Comparison of ENCODE assay signal across 7 cellular contexts in the genomic region with DNA sequence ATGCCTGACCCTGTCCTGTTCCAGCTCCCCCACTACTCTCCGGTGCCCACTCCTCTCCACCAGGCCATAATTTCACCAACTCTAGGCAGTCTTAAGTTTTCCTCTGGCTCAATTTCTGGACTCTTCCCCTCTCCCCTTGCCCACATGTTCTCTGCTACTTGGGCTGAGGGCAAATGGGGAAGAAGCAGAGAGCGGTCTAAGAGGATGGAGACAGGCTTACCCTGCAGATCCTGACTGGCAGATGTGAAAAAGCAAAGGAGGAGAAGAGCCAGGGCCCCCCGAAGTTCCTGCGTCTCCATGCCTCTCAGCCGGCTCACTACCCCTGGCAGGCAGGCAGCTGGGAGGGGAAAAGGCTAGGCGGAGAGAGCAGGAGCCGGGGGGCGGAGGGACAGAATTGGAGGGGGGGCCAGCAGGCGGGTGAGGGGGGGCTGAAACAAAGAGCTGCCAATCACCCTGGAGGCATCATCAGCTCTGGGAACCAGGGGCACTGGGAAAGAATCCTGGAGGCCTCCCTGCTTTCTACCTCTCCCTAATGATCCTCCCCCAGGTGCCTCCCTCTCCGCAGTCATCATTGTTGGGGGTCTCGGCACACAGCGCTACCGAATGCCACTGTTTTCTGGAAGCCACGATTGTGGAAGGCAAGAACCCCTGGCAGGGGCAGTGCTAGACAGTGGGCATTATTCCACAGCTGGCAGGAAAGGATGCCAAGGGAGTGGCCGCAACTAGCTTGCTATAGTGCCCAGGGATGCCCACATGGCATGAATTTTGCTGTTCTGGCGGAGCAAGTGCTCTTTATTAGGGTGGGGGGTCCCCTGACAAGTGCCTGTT. TPM values are rescaled to one million over a fixed set of nuclear protein-coding genes. Genes with fewer than 3 reads are reported as not detected.
DNase-seq lines count a peak whose midpoint lies in the region; ATAC-seq, FAIRE-seq and TF ChIP-seq lines count a peak whose summit lies in the region.

Gene THBS3 (minus strand): TSS at position 320 of the 828 bp plus-strand sequence. CDS start 21 bp downstream, at position 299.

- H3K9me3 ChIP-seq in GM12878 (replicated peaks; ENCODE audit: control insufficient read depth, insufficient read depth, low read length) (no peaks in the 10 kb centered on the region), iPS-18a (ENCODE audit: control insufficient read depth, low read depth, low read length) (no peaks in the 10 kb centered on the region), sigmoid colon (no peaks in the 10 kb centered on the region)

- RAD21 ChIA-PET in GM12878 (lab: Charles Lee; ENCODE audit: unreplicated experiment): interaction anchor here (0.6 to 4.0 kb wide), 10 partner anchors 14 to 297 kb away, joined by 3 to 85 read pairs (median 6); partner anchors contain the start of gene HCN3

- no peak for DNase-seq in GM06990 (ENCODE audit: extremely low read depth, insufficient read length)
- DNase-seq in NCI-H226: peak; percentile 76
- no peak for DNase-seq in GM12878 (ENCODE audit: low read depth, low spot score)
- peak; percentile 79 for DNase-seq in sigmoid colon

- peak within 1 kb of the TSS; percentile 90 for H3K9ac ChIP-seq in GM12878 (ENCODE audit: control insufficient read depth, insufficient read depth, low read length)
- H3K9ac ChIP-seq in iPS-18a (ENCODE audit: low read length): peak within 1 kb of the TSS; percentile 97

- ATAC-seq in GM12878 (no peak), GM21576 (IDR thresholded peaks at IDR 0.05; ENCODE audit: unreplicated experiment) (no peak), HG02852 (IDR thresholded peaks at IDR 0.05; ENCODE audit: unreplicated experiment) (no peak)

- no peak for TF ChIP-seq RAD21 in GM12878 (IDR thresholded peaks at IDR 0.05; ENCODE audit: insufficient read depth, low read depth, low read length)

- in situ Hi-C loops in GM12878 (cut with MboI): no loop called here

- TF ChIP-seq CTCF in GM06990 (IDR thresholded peaks at IDR 0.05; ENCODE audit: insufficient read depth, low read length, poor library complexity, severe bottlenecking) (no peak), GM12878 (IDR thresholded peaks at IDR 0.05 in 2 of 3, conservative IDR thresholded peaks at IDR 0.05 in 1 of 3; ENCODE audit: control insufficient read depth in 2 of 3, extremely low read depth in 1 of 3, insufficient read depth in 1 of 3, low read depth in 3 of 3, low read length in 3 of 3) (no peak), sigmoid colon (IDR thresholded peaks at IDR 0.05) (no peak)

- TF ChIP-seq EP300 in GM12878 (IDR thresholded peaks at IDR 0.05; ENCODE audit: borderline replicate concordance in 1 of 2, control insufficient read depth in 1 of 2, low read depth in 2 of 2, low read length in 2 of 2) (no peak), sigmoid colon (IDR thresholded peaks at IDR 0.05) (no peak)

- POLR2A ChIA-PET in GM12878 (lab: Charles Lee): interaction anchor here (0.6 to 5.1 kb wide), 8 partner anchors 14 to 898 kb away, joined by 4 to 84 read pairs (median 5); partner anchors contain the start of gene FDPS

- WGBS in GM12878 (ENCODE audit: insufficient coverage, insufficient replicate concordance, low lambda C conversion rate, missing lambda C conversion rate): 65% methylated on average over 12 of the region's 16 CpGs
- 44% methylated on average over 16 of the region's 16 CpGs for WGBS in sigmoid colon, 2 donors

- peaks cover 10% of the 10 kb centered on the region for H3K79me2 ChIP-seq in GM12878 (ENCODE audit: control insufficient read depth, insufficient read depth, low read length)

- SMC1A ChIA-PET in GM12878 (lab: Charles Lee; ENCODE audit: uncharacterized antibody, unreplicated experiment): interaction anchor here (0.7 to 4.0 kb wide), 11 partner anchors 11 to 109 kb away, joined by 3 to 89 read pairs (median 4); partner anchors contain the start of gene KRTCAP2

- TSS peak; percentile 82 for BruUV-seq in GM12878 (replicated peaks; lab: Mats Ljungman, UMichigan)

- H3K36me3 ChIP-seq in GM06990 (ENCODE audit: control insufficient read depth, insufficient read depth, low read length) (peaks cover 2% of the 10 kb centered on the region; the same call in 1 of the 2 replicates), GM12878 (ENCODE audit: control insufficient read depth in 2 of 2, insufficient read depth in 2 of 2, low read length in 1 of 2) (no peaks in the 10 kb centered on the region; a peak in 2 of 4 replicates), iPS-18a (ENCODE audit: control insufficient read depth, low read depth, low read length) (peaks cover 7% of the 10 kb centered on the region), sigmoid colon (peaks cover 0 to 12% (median 0%) of the 10 kb centered on the region in 4 donors)

- H3K27me3 ChIP-seq in GM06990 (replicated peaks; ENCODE audit: control insufficient read depth, insufficient read depth, low read length) (no peaks in the 10 kb centered on the region), GM12878 (replicated peaks in 1 of 2; ENCODE audit: control insufficient read depth in 2 of 2, insufficient read depth in 2 of 2, low read length in 1 of 2) (no peaks in the 10 kb centered on the region), iPS-18a (ENCODE audit: control insufficient read depth, insufficient read depth, low read length) (peaks cover 4% of the 10 kb centered on the region), sigmoid colon (no peaks in the 10 kb centered on the region)

- peaks cover 19% of the 10 kb centered on the region for H3K4me1 ChIP-seq in GM12878 (ENCODE audit: control insufficient read depth, insufficient read depth, low read length)
- H3K4me1 ChIP-seq in iPS-18a (ENCODE audit: control insufficient read depth, low read depth, low read length): peaks cover 13% of the 10 kb centered on the region
- peaks cover 0 to 36% (median 30%) of the 10 kb centered on the region in 4 donors for H3K4me1 ChIP-seq in sigmoid colon

- FAIRE-seq in GM12878 (lab: Jason Lieb, UNC): no peak

- H3K4me2 ChIP-seq in GM12878 (ENCODE audit: control insufficient read depth, insufficient read depth): peak within 1 kb of the TSS; percentile 96

- H2AFZ ChIP-seq in GM12878 (ENCODE audit: control insufficient read depth, low read depth, low read length): peak within 1 kb of the TSS; percentile 92

- peak within 1 kb of the TSS; percentile 81 for H3K27ac ChIP-seq in GM12878 (ENCODE audit: control insufficient read depth, insufficient read depth)
- H3K27ac ChIP-seq in iPS-18a (ENCODE audit: low read length): peak within 1 kb of the TSS; percentile 72
- H3K27ac ChIP-seq in sigmoid colon: peak within 1 kb of the TSS; percentile 93 to 100 (median 98)

- H3K4me3 ChIP-seq in GM06990 (replicated peaks; ENCODE audit: low read depth, low read length) (peak within 1 kb of the TSS; percentile 95), GM12878 (peak within 1 kb of the TSS; percentile 98), iPS-18a (ENCODE audit: low read length) (peak within 1 kb of the TSS; percentile 98), sigmoid colon (peak within 1 kb of the TSS; percentile 49 to 86 (median 75))

- intact Hi-C loops in GM12878 (cut with micrococcal nuclease; ENCODE audit: unreplicated experiment) (loop anchor here (1.0 to 5.0 kb wide), 4 partner anchors 19 to 385 kb away; a partner anchor contains a TSS), sigmoid colon (cut with DNase I) (loop anchor here (1.0 to 5.0 kb wide), 4 partner anchors 13 to 117 kb away; a partner anchor contains a TSS)

- TF ChIP-seq POLR2A in GM12878 (IDR thresholded peaks at IDR 0.05; ENCODE audit: low read depth, low read length) (no peak), sigmoid colon (IDR thresholded peaks at IDR 0.05) (no peak)

- CTCF ChIA-PET in GM12878 (lab: Yijun Ruan, JAX): interaction anchor here (0.8 to 5.7 kb wide), 17 partner anchors 12 to 115 kb away, joined by 3 to 154 read pairs (median 7); partner anchors contain the start of genes KRTCAP2 and SCAMP3

- H4K20me1 ChIP-seq in GM12878 (ENCODE audit: control insufficient read depth, insufficient read depth): no peaks in the 10 kb centered on the region

TF ChIP-seq in GM12878, 131 proteins besides CTCF, POLR2A, EP300 and RAD21 (continues in another document):
- no peak for TF ChIP-seq JUND (IDR thresholded peaks at IDR 0.05; ENCODE audit: low read depth, low read length)
- no peak for TF ChIP-seq ELK1 (IDR thresholded peaks at IDR 0.05; ENCODE audit: low read depth, low read length)
- TF ChIP-seq TBL1XR1 (IDR thresholded peaks at IDR 0.05; ENCODE audit: low read depth, low read length): no peak
- no peak; the same call in 1 of the 2 replicates for TF ChIP-seq PML (IDR thresholded peaks at IDR 0.05; ENCODE audit: low read length)
- TF ChIP-seq NR2C2 (IDR thresholded peaks at IDR 0.05; ENCODE audit: borderline replicate concordance, control insufficient read depth, insufficient read length, low read depth): no peak

RNA-seq across cellular contexts. Expression of gene THBS3, which starts in this region (rescaled TPM):
- 7.2 and 7.8 TPM in 2 replicates for total RNA-seq in GM12878 (2013; cell fraction: nucleolus; rRNA removed)
- total RNA-seq in GM12878 (2014; rRNA removed) (2.8 and 3.2 TPM in 2 replicates), GM12878 (2014; rRNA removed; fragmentation: Illumina TruSeq; extraction: Trizol) (1.3 and 1.9 TPM in 2 replicates), GM12878 (2021) (3.2 and 3.8 TPM in 2 replicates), sigmoid colon (10 to 100 TPM in 3 of 4 donors, 1 to 10 TPM in 1; 9.6 to 43.5 (median 18.5) TPM)
- 5.4 TPM for polyA plus RNA-seq in GM12878 (2011; ENCODE audit: low read depth)
- polyA plus RNA-seq in GM12878 (2011; rRNA removed) (1.8 and 2.3 TPM in 2 replicates), GM12878 (2014; fragmentation: Illumina TruSeq; extraction: Trizol) (1.8 and 2.0 TPM in 2 replicates), GM12878 (2014; fragmentation: Nextera tagmentation; extraction: Ambion mirVana) (1 to 10 TPM in 1 of 2 experiments, under 1 TPM in 1; 0.66 to 1.2 TPM), GM12878 (2014; rRNA removed) (3.1 and 3.6 TPM in 2 replicates), GM12878 (2016; fragmentation: Nextera tagmentation; extraction: Ambion mirVana) (1 to 10 TPM in 1 of 2 experiments, under 1 TPM in 1; 0.88 to 2.0 TPM), sigmoid colon (10 to 100 TPM in 1 of 3 donors, 1 to 10 TPM in 2; 3.5 to 13.4 (median 6.0) TPM)
- 2.0 and 2.7 TPM in 2 replicates for polyA plus RNA-seq in GM12878 (2011; cell fraction: cytosol; rRNA removed)
- polyA plus RNA-seq in GM12878 (2011; cell fraction: nucleus; rRNA removed): 19.0 and 24.1 TPM in 2 replicates
- 8.6 and 10.7 TPM in 2 replicates for polyA plus RNA-seq in GM12878 (2012)
- 2.8 and 2.9 TPM in 2 replicates for polyA minus RNA-seq in GM12878 (2011; rRNA and poly(A)+ RNA removed)
- 1.1 and 2.3 TPM in 2 replicates for polyA minus RNA-seq in GM12878 (2011; cell fraction: cytosol; rRNA and poly(A)+ RNA removed)
- 2.5 and 3.1 TPM in 2 replicates for polyA minus RNA-seq in GM12878 (2011; cell fraction: nucleus; rRNA and poly(A)+ RNA removed)

Comparison
In these comparisons a context has a peak if more than half of its experiments do, and no peak if none do; other contexts are left out.
1. DNase-seq: peak in NCI-H226 (single experiment) and sigmoid colon (single experiment); none in GM06990 (single experiment) and GM12878 (single experiment).
2. Peak in every context shown above with its lines, with median percentiles within 50 percentile points of each other: H3K4me3 ChIP-seq and H3K27ac ChIP-seq.